In the genomic region with DNA sequence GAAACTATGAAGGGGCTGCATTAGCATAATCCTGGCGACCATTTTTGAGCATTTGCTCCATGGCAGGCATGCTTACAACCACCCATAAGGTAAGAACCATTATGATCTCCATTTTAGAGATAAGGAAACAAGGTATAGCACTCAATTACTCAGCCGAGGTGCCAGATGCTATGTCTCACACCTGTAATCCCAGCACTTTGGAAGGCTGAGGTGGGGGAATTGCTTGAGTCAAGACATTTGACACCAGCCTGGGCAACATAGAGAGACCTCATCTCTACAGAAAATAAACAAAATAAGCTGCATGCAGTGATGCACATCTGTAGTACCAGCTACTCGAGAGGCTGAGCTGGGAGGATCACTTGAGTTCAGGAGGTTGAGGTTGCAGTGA, we compare ENCODE assay signal across 16 cellular contexts.
"Had no signal": no experiment of that assay in that cellular context is flagged by ENCODE, and none has a peak within 500 bp of the region (broad histone marks: within the 10 kb centered on the region; RNA-seq: fewer than 3 reads in every experiment).

No MANE protein-coding gene starts in this region.

- ATAC-seq: activated naive CD4-positive, alpha-beta T cell treated with anti-CD3 and anti-CD28 coated beads, Interleukin-2, amount 50 U/mL, for 72 hours; activated T-cell treated with anti-CD3 and anti-CD28 coated beads, Interleukin-2, amount 50 U/mL, for 4 hours; T-cell had no signal

- DNase-seq: activated CD4-positive, alpha-beta memory T cell treated with anti-CD3 and anti-CD28 coated beads for 36 hours; activated CD4-positive, alpha-beta T cell treated with anti-CD3 and anti-CD28 coated beads, Interleukin-2, amount 10 ng/mL, durations not matched to agents 7 days and 5 days; activated CD4-positive, CD25-positive, alpha-beta regulatory T cell; activated CD8-positive, alpha-beta memory T cell treated with anti-CD3 and anti-CD28 coated beads for 24 hours; activated effector memory CD4-positive, alpha-beta T cell treated with anti-CD3 and anti-CD28 coated beads, Interleukin-2, amount 50 U/mL, for 16 hours; activated naive CD4-positive, alpha-beta T cell treated with Interleukin-2 at 50 U/mL for 16 hours; activated T-cell treated with anti-CD3 and anti-CD28 coated beads, Interleukin-2, amount 50 U/mL, for 4 hours; NCI-H187 treated with DMSO at 0.1 percent for 48 hours; NCI-H2107; NCI-H446 treated with DMSO at 0.1 percent for 48 hours; T-cell; T1000 had no signal

- H3K4me3 Mint-ChIP-seq: activated CD4-positive, alpha-beta memory T cell treated with anti-CD3 and anti-CD28 coated beads for 36 hours; activated CD4-positive, alpha-beta T cell treated with anti-CD3 and anti-CD28 coated beads, Interleukin-2, amount 10 ng/mL, durations not matched to agents 7 days and 5 days; activated T-cell treated with anti-CD3 and anti-CD28 coated beads, Interleukin-2, amount 50 U/mL, for 4 hours; brain; T-cell had no signal

- H3K27ac ChIP-seq: cardiac muscle cell, SK-N-MC had no signal

- H3K36me3 Mint-ChIP-seq: activated CD4-positive, alpha-beta memory T cell treated with anti-CD3 and anti-CD28 coated beads for 36 hours; activated naive CD4-positive, alpha-beta T cell treated with anti-CD3 and anti-CD28 coated beads, Interleukin-2, amount 50 U/mL, for 72 hours; brain; T-cell had no signal

- H3K36me3 ChIP-seq: cardiac muscle cell had no signal

- H3K4me3 ChIP-seq: cardiac muscle cell, SK-N-MC had no signal

- H3K9me3 Mint-ChIP-seq: activated CD4-positive, alpha-beta memory T cell treated with anti-CD3 and anti-CD28 coated beads for 36 hours; activated CD4-positive, alpha-beta T cell treated with anti-CD3 and anti-CD28 coated beads, Interleukin-2, amount 10 ng/mL, durations not matched to agents 7 days and 5 days; activated naive CD4-positive, alpha-beta T cell treated with anti-CD3 and anti-CD28 coated beads, Interleukin-2, amount 50 U/mL, for 72 hours; activated T-cell treated with anti-CD3 and anti-CD28 coated beads, Interleukin-2, amount 50 U/mL, for 4 hours; brain; T-cell had no signal

- H3K27me3 ChIP-seq: cardiac muscle cell had no signal

- H3K27ac Mint-ChIP-seq: activated CD4-positive, alpha-beta memory T cell treated with anti-CD3 and anti-CD28 coated beads for 36 hours; activated CD4-positive, alpha-beta T cell treated with anti-CD3 and anti-CD28 coated beads, Interleukin-2, amount 10 ng/mL, durations not matched to agents 7 days and 5 days; activated naive CD4-positive, alpha-beta T cell treated with anti-CD3 and anti-CD28 coated beads, Interleukin-2, amount 50 U/mL, for 72 hours; T-cell had no signal
